9 cellular contexts compared by ENCODE assay signal in the genomic region with DNA sequence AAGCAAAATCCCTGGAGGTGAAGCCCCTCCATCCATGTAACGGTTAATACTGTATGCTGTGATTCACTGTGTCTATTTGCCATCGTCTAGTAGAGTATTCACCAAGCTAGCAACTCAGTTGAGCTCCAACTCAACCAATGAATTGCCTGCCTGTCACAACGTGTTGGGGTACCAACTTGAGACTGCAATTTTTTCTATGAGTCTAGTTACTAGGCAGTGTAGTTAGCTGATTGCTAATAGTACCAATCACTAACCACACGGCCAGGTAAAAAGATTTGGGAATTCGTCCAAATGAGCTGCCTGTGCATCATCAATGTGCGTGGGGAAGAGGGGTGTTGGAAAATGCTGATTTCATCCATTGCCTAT. TPM values are rescaled to one million over a fixed set of nuclear protein-coding genes. Genes with fewer than 3 reads are reported as not detected.
DNase-seq lines count a peak whose midpoint lies in the region; ATAC-seq, FAIRE-seq and TF ChIP-seq lines count a peak whose summit lies in the region.
"Had no signal": no experiment of that assay in that cellular context is flagged by ENCODE, and none has a peak within 500 bp of the region (broad histone marks: within the 10 kb centered on the region; RNA-seq: fewer than 3 reads in every experiment).

No MANE protein-coding gene starts in this region.

- H3K27ac ChIP-seq in HEK293 (ENCODE audit: extremely low read depth, low read depth, low read length) (no peak overlapping the region), GM12878 (ENCODE audit: control insufficient read depth, insufficient read depth) (no peak overlapping the region)
- no peak overlapping the region for H3K27ac ChIP-seq in effector memory CD4-positive, alpha-beta T cell (ENCODE audit: insufficient read depth, low read length, poor library complexity, severe bottlenecking)

- TF ChIP-seq CTCF in AG04449 (IDR thresholded peaks at IDR 0.05; ENCODE audit: insufficient read depth, low read length, missing control alignments) = no peak
- no peak for TF ChIP-seq CTCF in HEK293 (tag by site-specific recombination; IDR thresholded peaks at IDR 0.05)
- TF ChIP-seq CTCF in GM12878 (IDR thresholded peaks at IDR 0.05 in 2 of 3, conservative IDR thresholded peaks at IDR 0.05 in 1 of 3; ENCODE audit: control insufficient read depth in 2 of 3, extremely low read depth in 1 of 3, insufficient read depth in 1 of 3, low read depth in 3 of 3, low read length in 3 of 3) = no peak
- TF ChIP-seq CTCF in mesothelial cell of epicardium (IDR thresholded peaks at IDR 0.05; ENCODE audit: unreplicated experiment) = no peak

- RAD21 ChIA-PET in GM12878 (lab: Charles Lee; ENCODE audit: unreplicated experiment) = interaction anchor here (0.5 to 0.9 kb wide), 2 partner anchors 232 to 357 kb away, joined by 3 read pairs; no protein-coding TSS in a partner anchor

- H3K36me3 ChIP-seq in HEK293 (ENCODE audit: control insufficient read depth in 2 of 2, insufficient read depth in 1 of 2, low read length in 2 of 2) = no peaks in the 10 kb centered on the region
- H3K36me3 ChIP-seq in GM12878 (ENCODE audit: control insufficient read depth in 2 of 2, insufficient read depth in 2 of 2, low read length in 1 of 2) = no peaks in the 10 kb centered on the region
- H3K36me3 ChIP-seq in effector memory CD4-positive, alpha-beta T cell (ENCODE audit: control insufficient read depth, insufficient read depth, low read length) = no peaks in the 10 kb centered on the region

- CTCF ChIA-PET in AG04449 (lab: Yijun Ruan, JAX) = interaction anchor here (0.8 to 1.9 kb wide), 6 partner anchors 11 to 67 kb away, joined by 3 to 6 read pairs (median 3); no protein-coding TSS in a partner anchor
- CTCF ChIA-PET in HEK293 (lab: Yijun Ruan, JAX) = interaction anchor here (0.9 to 1.4 kb wide), 2 partner anchors 13 to 59 kb away, joined by 3 read pairs; no protein-coding TSS in a partner anchor
- CTCF ChIA-PET in GM12878 (lab: Yijun Ruan, JAX) = no interaction called here

- FAIRE-seq in GM12878 (lab: Jason Lieb, UNC) (no peak), frontal cortex (lab: Jason Lieb, UNC) (no peak)

- H3K27me3 ChIP-seq in GM12878 (replicated peaks in 1 of 2; ENCODE audit: control insufficient read depth in 2 of 2, insufficient read depth in 2 of 2, low read length in 1 of 2) = peaks cover 2 to 10% of the 10 kb centered on the region in 2 experiments; a peak in 3 of 4 replicates
- peaks cover 32% of the 10 kb centered on the region for H3K27me3 ChIP-seq in effector memory CD4-positive, alpha-beta T cell (replicated peaks; ENCODE audit: control insufficient read depth, insufficient read depth, low read length, poor library complexity, severe bottlenecking)

- no TSS peak for BruUV-seq in GM12878 (replicated peaks; lab: Mats Ljungman, UMichigan)

- in situ Hi-C loops in GM12878 (cut with MboI) = no loop called here

- no peaks in the 10 kb centered on the region for H3K4me1 ChIP-seq in HEK293 (ENCODE audit: control insufficient read depth, insufficient read depth, low read length)
- H3K4me1 ChIP-seq in GM12878 (ENCODE audit: control insufficient read depth, insufficient read depth, low read length) = no peaks in the 10 kb centered on the region
- H3K4me1 ChIP-seq in effector memory CD4-positive, alpha-beta T cell (ENCODE audit: control insufficient read depth, insufficient read depth, low read length, poor library complexity, severe bottlenecking) = peaks cover 6% of the 10 kb centered on the region

- TF ChIP-seq EP300 in GM12878 (IDR thresholded peaks at IDR 0.05; ENCODE audit: borderline replicate concordance in 1 of 2, control insufficient read depth in 1 of 2, low read depth in 2 of 2, low read length in 2 of 2) = no peak

- peak overlapping the region; percentile 52; the same call in 1 of the 2 replicates for H3K4me3 ChIP-seq in AG04449 (ENCODE audit: low read depth, low read length)
- no peak overlapping the region for H3K4me3 ChIP-seq in HEK293 (ENCODE audit: low read depth, low read length)
- H3K4me3 ChIP-seq in GM12878 = no peak overlapping the region
- H3K4me3 ChIP-seq in effector memory CD4-positive, alpha-beta T cell (ENCODE audit: insufficient read depth, low read depth, low read length, poor library complexity, severe bottlenecking) = no peak overlapping the region
- H3K4me3 ChIP-seq: mucosa of descending colon had no signal

- intact Hi-C loops in GM12878 (cut with micrococcal nuclease; ENCODE audit: unreplicated experiment) = no loop called here

- H3K9ac ChIP-seq in GM12878 (ENCODE audit: control insufficient read depth, insufficient read depth, low read length) = no peak overlapping the region

- H3K9me3 Mint-ChIP-seq in mesothelial cell of epicardium = peaks cover 3% of the 10 kb centered on the region

- 44% methylated on average over 6 of the region's 6 CpGs for WGBS in GM12878 (ENCODE audit: insufficient coverage, insufficient replicate concordance, low lambda C conversion rate, missing lambda C conversion rate)

- H4K20me1 ChIP-seq in GM12878 (ENCODE audit: control insufficient read depth, insufficient read depth) = no peaks in the 10 kb centered on the region

- H3K9me3 ChIP-seq in HEK293 (ENCODE audit: control insufficient read depth, insufficient read depth, low read depth, low read length) (no peaks in the 10 kb centered on the region), GM12878 (replicated peaks; ENCODE audit: control insufficient read depth, insufficient read depth, low read length) (no peaks in the 10 kb centered on the region)
- H3K9me3 ChIP-seq in effector memory CD4-positive, alpha-beta T cell (ENCODE audit: control insufficient read depth, low read length) = no peaks in the 10 kb centered on the region
- H3K9me3 ChIP-seq: mucosa of descending colon had no signal

- no peaks in the 10 kb centered on the region for H3K79me2 ChIP-seq in GM12878 (ENCODE audit: control insufficient read depth, insufficient read depth, low read length)

- TF ChIP-seq RAD21 in GM12878 (IDR thresholded peaks at IDR 0.05; ENCODE audit: insufficient read depth, low read depth, low read length) = no peak

- no peak for TF ChIP-seq POLR2A in GM12878 (IDR thresholded peaks at IDR 0.05; ENCODE audit: low read depth, low read length)

- H3K36me3 Mint-ChIP-seq in mesothelial cell of epicardium = no peaks in the 10 kb centered on the region

- SMC1A ChIA-PET in GM12878 (lab: Charles Lee; ENCODE audit: uncharacterized antibody, unreplicated experiment) = interaction anchor here (1.4 kb wide), 1 partner anchor 11 kb away, joined by 3 read pairs; no protein-coding TSS in a partner anchor

- H3K4me3 Mint-ChIP-seq in mesothelial cell of epicardium = peak overlapping the region; percentile 41

- H3K27ac Mint-ChIP-seq in mesothelial cell of epicardium = no peak overlapping the region

- no peak overlapping the region for H3K4me2 ChIP-seq in GM12878 (ENCODE audit: control insufficient read depth, insufficient read depth)

- POLR2A ChIA-PET in AG04449 (lab: Yijun Ruan, JAX) = interaction anchor here (0.6 kb wide), 1 partner anchor 14 kb away, joined by 3 read pairs; no protein-coding TSS in a partner anchor
- POLR2A ChIA-PET in HEK293 (lab: Yijun Ruan, JAX) = interaction anchor here (0.6 kb wide), 1 partner anchor 1360 kb away, joined by 3 read pairs; no protein-coding TSS in a partner anchor
- POLR2A ChIA-PET in GM12878 (lab: Charles Lee) = interaction anchor here (0.9 kb wide), 1 partner anchor 20 kb away, joined by 4 read pairs; no protein-coding TSS in a partner anchor

- ATAC-seq in GM12878 = peak; percentile 44
- ATAC-seq in HG03571 (IDR thresholded peaks at IDR 0.05; ENCODE audit: unreplicated experiment) = no peak

- no peak overlapping the region for H2AFZ ChIP-seq in GM12878 (ENCODE audit: control insufficient read depth, low read depth, low read length)

- H3K4me1 Mint-ChIP-seq in mesothelial cell of epicardium = peaks cover 10% of the 10 kb centered on the region

- peaks cover 39% of the 10 kb centered on the region for H3K27me3 Mint-ChIP-seq in mesothelial cell of epicardium (ENCODE audit: low read depth)

- no peak for DNase-seq in AG04449 (ENCODE audit: low read depth, low spot score)
- DNase-seq in GM12878 (ENCODE audit: low read depth, low spot score) = no peak
- no peak for DNase-seq in mesothelial cell of epicardium (ENCODE audit: low spot score in 2 of 2, unreplicated experiment in 2 of 2)
- DNase-seq in effector memory CD4-positive, alpha-beta T cell = no peak
- no peak for DNase-seq in frontal cortex (ENCODE audit: low spot score in 2 of 2)
- DNase-seq in DMS53 (lab: John Stamatoyannopoulos, UW) = no peak

RNA-seq across cellular contexts. Expression of a gene that starts 1.0 kb away (rescaled TPM):
- 0.83 TPM in 1 of 2 replicates, not detected in the other for total RNA-seq in GM12878 (2013; cell fraction: nucleolus; rRNA removed)
- total RNA-seq in GM12878 (2014; rRNA removed) (not detected in 2 replicates), GM12878 (2014; rRNA removed; fragmentation: Illumina TruSeq; extraction: Trizol) (not detected in 2 replicates), GM12878 (2021) (not detected in 2 replicates), mesothelial cell of epicardium (not detected in 3 replicates), frontal cortex (not detected)
- polyA plus RNA-seq in GM12878 (2011; ENCODE audit: low read depth) = not detected
- polyA plus RNA-seq in GM12878 (2011; rRNA removed) (not detected in 2 replicates), GM12878 (2014; fragmentation: Illumina TruSeq; extraction: Trizol) (not detected in 2 replicates), GM12878 (2014; fragmentation: Nextera tagmentation; extraction: Ambion mirVana) (under 1 TPM in 1 of 2 experiments, not detected in 1; 0.14 TPM), GM12878 (2014; rRNA removed) (not detected in 2 replicates), GM12878 (2016; fragmentation: Nextera tagmentation; extraction: Ambion mirVana) (not detected)
- not detected in 2 replicates for polyA plus RNA-seq in GM12878 (2011; cell fraction: cytosol; rRNA removed)
- not detected in 2 replicates for polyA plus RNA-seq in GM12878 (2011; cell fraction: nucleus; rRNA removed)
- polyA plus RNA-seq in GM12878 (2012) = not detected in 2 replicates
- polyA minus RNA-seq in GM12878 (2011; rRNA and poly(A)+ RNA removed) = not detected in 2 replicates
- not detected in 2 replicates for polyA minus RNA-seq in GM12878 (2011; cell fraction: cytosol; rRNA and poly(A)+ RNA removed)
- polyA minus RNA-seq in GM12878 (2011; cell fraction: nucleus; rRNA and poly(A)+ RNA removed) = not detected in 2 replicates
- total RNA-seq: mucosa of descending colon had no signal

RNA-seq across cellular contexts. Expression of a gene that starts 1.4 kb away (rescaled TPM):
- not detected in 2 replicates for total RNA-seq in GM12878 (2013; cell fraction: nucleolus; rRNA removed)
- total RNA-seq in GM12878 (2014; rRNA removed) (0.28 TPM in 1 of 2 replicates, not detected in the other), GM12878 (2014; rRNA removed; fragmentation: Illumina TruSeq; extraction: Trizol) (not detected in 2 replicates), GM12878 (2021) (not detected in 2 replicates), mesothelial cell of epicardium (not detected in 3 replicates), frontal cortex (not detected)
- polyA plus RNA-seq in GM12878 (2011; ENCODE audit: low read depth) = not detected
- polyA plus RNA-seq in GM12878 (2011; rRNA removed) (not detected in 2 replicates), GM12878 (2014; fragmentation: Illumina TruSeq; extraction: Trizol) (not detected in 2 replicates), GM12878 (2014; fragmentation: Nextera tagmentation; extraction: Ambion mirVana) (not detected), GM12878 (2014; rRNA removed) (not detected in 2 replicates), GM12878 (2016; fragmentation: Nextera tagmentation; extraction: Ambion mirVana) (not detected)
- polyA plus RNA-seq in GM12878 (2011; cell fraction: cytosol; rRNA removed) = not detected in 2 replicates
- polyA plus RNA-seq in GM12878 (2011; cell fraction: nucleus; rRNA removed) = not detected in 2 replicates
- not detected in 2 replicates for polyA plus RNA-seq in GM12878 (2012)
- not detected in 2 replicates for polyA minus RNA-seq in GM12878 (2011; rRNA and poly(A)+ RNA removed)
- polyA minus RNA-seq in GM12878 (2011; cell fraction: cytosol; rRNA and poly(A)+ RNA removed) = not detected in 2 replicates
- polyA minus RNA-seq in GM12878 (2011; cell fraction: nucleus; rRNA and poly(A)+ RNA removed) = not detected in 2 replicates
- total RNA-seq: mucosa of descending colon had no signal

RNA-seq across cellular contexts. Expression of a gene that starts 27.3 kb away (rescaled TPM):
- 3.2 and 3.7 TPM in 2 replicates for total RNA-seq in GM12878 (2013; cell fraction: nucleolus; rRNA removed)
- total RNA-seq in GM12878 (2014; rRNA removed) (not detected in 2 replicates), GM12878 (2014; rRNA removed; fragmentation: Illumina TruSeq; extraction: Trizol) (not detected in 2 replicates), GM12878 (2021) (0.11 TPM in 1 of 2 replicates, not detected in the other), mesothelial cell of epicardium (12.5 to 15.3 TPM (median 12.5 TPM) in 3 replicates), frontal cortex (4.1 TPM)
- 0.47 TPM for polyA plus RNA-seq in GM12878 (2011; ENCODE audit: low read depth)
- polyA plus RNA-seq in GM12878 (2011; rRNA removed) (0.14 TPM in 1 of 2 replicates, not detected in the other), GM12878 (2014; fragmentation: Illumina TruSeq; extraction: Trizol) (0.10 TPM in 1 of 2 replicates, not detected in the other), GM12878 (2014; fragmentation: Nextera tagmentation; extraction: Ambion mirVana) (not detected), GM12878 (2014; rRNA removed) (not detected in 2 replicates), GM12878 (2016; fragmentation: Nextera tagmentation; extraction: Ambion mirVana) (under 1 TPM in 1 of 2 experiments, not detected in 1; 0.06 TPM)
- polyA plus RNA-seq in GM12878 (2011; cell fraction: cytosol; rRNA removed) = 0.01 TPM in 1 of 2 replicates, not detected in the other
- 0.13 TPM in 1 of 2 replicates, not detected in the other for polyA plus RNA-seq in GM12878 (2011; cell fraction: nucleus; rRNA removed)
- polyA plus RNA-seq in GM12878 (2012) = 0.17 TPM in 1 of 2 replicates, not detected in the other
- not detected in 2 replicates for polyA minus RNA-seq in GM12878 (2011; rRNA and poly(A)+ RNA removed)
- not detected in 2 replicates for polyA minus RNA-seq in GM12878 (2011; cell fraction: cytosol; rRNA and poly(A)+ RNA removed)
- polyA minus RNA-seq in GM12878 (2011; cell fraction: nucleus; rRNA and poly(A)+ RNA removed) = not detected in 2 replicates
